Comparison of ENCODE assay signal across 27 cellular contexts in the genomic region with DNA sequence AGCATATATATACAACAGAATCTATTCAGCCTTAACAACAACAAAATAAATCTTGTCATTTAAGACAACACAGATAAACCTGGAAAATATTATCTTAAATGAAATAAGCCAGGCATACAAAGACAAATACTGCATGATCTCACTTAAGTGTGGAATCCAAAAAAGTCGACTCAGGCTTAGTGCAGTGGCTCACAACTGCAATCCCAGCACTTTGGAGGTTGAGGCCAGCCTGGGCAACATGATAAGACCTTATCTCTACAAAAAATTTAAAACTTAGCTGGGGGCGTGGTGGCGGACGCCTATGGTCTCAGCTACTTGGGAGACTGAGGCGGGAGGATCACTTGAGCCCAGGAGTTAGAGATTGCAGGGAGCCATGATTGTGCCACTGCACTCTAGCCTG.
"Had no signal": no experiment of that assay in that cellular context is flagged by ENCODE, and none has a peak within 500 bp of the region (broad histone marks: within the 10 kb centered on the region; RNA-seq: fewer than 3 reads in every experiment).

No MANE protein-coding gene starts in this region.

- H3K27me3 ChIP-seq: brain microvascular endothelial cell, MG63 had no signal

- H3K9me3 ChIP-seq: MG63 had no signal

- DNase-seq: activated CD4-positive, alpha-beta T cell treated with anti-CD3 and anti-CD28 coated beads for 36 hours; activated CD4-positive, alpha-beta T cell treated with anti-CD3 and anti-CD28 coated beads, Interleukin-2, amount 10 ng/mL, durations not matched to agents 7 days and 5 days; activated CD4-positive, alpha-beta T cell treated with anti-CD3 and anti-CD28 coated beads, Interleukin-2, amount 50 U/mL, for 48 hours; activated CD8-positive, alpha-beta T cell treated with anti-CD3 and anti-CD28 coated beads, Interleukin-2, amount 10 ng/mL, durations not matched to agents 7 days and 5 days; activated gamma-delta T cell treated with Interleukin-2 at 50 U/mL for 16 hours; activated naive CD4-positive, alpha-beta T cell treated with anti-CD3 and anti-CD28 coated beads, Interleukin-2, amount 10 ng/mL, durations not matched to agents 7 days and 5 days; activated T-cell treated with anti-CD3 and anti-CD28 coated beads, Interleukin-2, amount 50 U/mL, for 24 hours; amniotic stem cell; aorta; brain microvascular endothelial cell; central memory CD4-positive, alpha-beta T cell; Kasumi-1; KG1; MG63; NCI-H1048; NCI-H1105 treated with DMSO at 0.1 percent for 48 hours; NCI-H1436; NCI-H1694; NCI-H1930; NCI-H2081 treated with DMSO at 0.1 percent for 48 hours; NCI-H345; NCI-H524 treated with DMSO at 0.1 percent for 48 hours; NK-92 treated with Interleukin-12 subunit alpha and Interleukin-12 subunit beta, amount 100 ng/mL, for 24 hours; Right ventricle myocardium superior; SW 1271; T1000 had no signal

- ATAC-seq: activated CD4-positive, alpha-beta T cell treated with anti-CD3 and anti-CD28 coated beads for 36 hours; activated CD4-positive, CD25-positive, alpha-beta regulatory T cell treated with anti-CD3 and anti-CD28 coated beads, Interleukin-2, amount 50 U/mL, for 24 hours; activated CD8-positive, alpha-beta T cell treated with anti-CD3 and anti-CD28 coated beads, Interleukin-2, amount 10 ng/mL, durations not matched to agents 7 days and 5 days had no signal

- H3K27ac ChIP-seq: brain microvascular endothelial cell had no signal

- H3K4me3 ChIP-seq: MG63 had no signal
